Comparison of ENCODE assay signal across 1 cellular context in genomic region chr19:12155324-12155723, GRCh38.
TF ChIP-seq lines count a peak whose summit lies in the region.

No MANE protein-coding gene starts in this region.

TF ChIP-seq in GM12878, 131 proteins besides CTCF, POLR2A, EP300 and RAD21:
- TF ChIP-seq YBX1 (IDR thresholded peaks at IDR 0.05) (no peak), CHD4 (IDR thresholded peaks at IDR 0.05) (no peak), ZBTB40 (IDR thresholded peaks at IDR 0.05; ENCODE audit: borderline replicate concordance) (no peak), ETV6 (conservative IDR thresholded peaks at IDR 0.05 in 1 of 2, IDR thresholded peaks at IDR 0.05 in 1 of 2; ENCODE audit: borderline replicate concordance in 1 of 2, low read depth in 1 of 2) (no peak), STAT3 (IDR thresholded peaks at IDR 0.05; ENCODE audit: low read depth, low read length) (no peak), POLR2AphosphoS5 (IDR thresholded peaks at IDR 0.05; ENCODE audit: low read length) (no peak), IKZF1 (conservative IDR thresholded peaks at IDR 0.05) (no peak), DPF2 (IDR thresholded peaks at IDR 0.05) (no peak), IRF5 (IDR thresholded peaks at IDR 0.05; ENCODE audit: borderline replicate concordance) (no peak), ZNF274 (IDR thresholded peaks at IDR 0.05; ENCODE audit: insufficient read depth, insufficient read length) (no peak), PBX3 (IDR thresholded peaks at IDR 0.05; ENCODE audit: insufficient replicate concordance, low read depth, low read length) (no peak), STAT1 (conservative IDR thresholded peaks at IDR 0.05) (no peak), LARP7 (IDR thresholded peaks at IDR 0.05) (no peak)
